2 cellular contexts compared by ENCODE assay signal in genomic region chr7:101871351-101871750, GRCh38.
TF ChIP-seq lines count a peak whose summit lies in the region.

No MANE protein-coding gene starts in this region.

TF ChIP-seq in HCT116, 20 proteins besides CTCF, POLR2A, EP300 and RAD21:
- TF ChIP-seq YY1 (IDR thresholded peaks at IDR 0.05; ENCODE audit: extremely low read depth, insufficient replicate concordance, low read depth, low read length) = no peak
- TF ChIP-seq JUND (IDR thresholded peaks at IDR 0.05) = no peak
- TF ChIP-seq SIN3A (IDR thresholded peaks at IDR 0.05; ENCODE audit: low read depth) = no peak
- TF ChIP-seq, protein P1, sequence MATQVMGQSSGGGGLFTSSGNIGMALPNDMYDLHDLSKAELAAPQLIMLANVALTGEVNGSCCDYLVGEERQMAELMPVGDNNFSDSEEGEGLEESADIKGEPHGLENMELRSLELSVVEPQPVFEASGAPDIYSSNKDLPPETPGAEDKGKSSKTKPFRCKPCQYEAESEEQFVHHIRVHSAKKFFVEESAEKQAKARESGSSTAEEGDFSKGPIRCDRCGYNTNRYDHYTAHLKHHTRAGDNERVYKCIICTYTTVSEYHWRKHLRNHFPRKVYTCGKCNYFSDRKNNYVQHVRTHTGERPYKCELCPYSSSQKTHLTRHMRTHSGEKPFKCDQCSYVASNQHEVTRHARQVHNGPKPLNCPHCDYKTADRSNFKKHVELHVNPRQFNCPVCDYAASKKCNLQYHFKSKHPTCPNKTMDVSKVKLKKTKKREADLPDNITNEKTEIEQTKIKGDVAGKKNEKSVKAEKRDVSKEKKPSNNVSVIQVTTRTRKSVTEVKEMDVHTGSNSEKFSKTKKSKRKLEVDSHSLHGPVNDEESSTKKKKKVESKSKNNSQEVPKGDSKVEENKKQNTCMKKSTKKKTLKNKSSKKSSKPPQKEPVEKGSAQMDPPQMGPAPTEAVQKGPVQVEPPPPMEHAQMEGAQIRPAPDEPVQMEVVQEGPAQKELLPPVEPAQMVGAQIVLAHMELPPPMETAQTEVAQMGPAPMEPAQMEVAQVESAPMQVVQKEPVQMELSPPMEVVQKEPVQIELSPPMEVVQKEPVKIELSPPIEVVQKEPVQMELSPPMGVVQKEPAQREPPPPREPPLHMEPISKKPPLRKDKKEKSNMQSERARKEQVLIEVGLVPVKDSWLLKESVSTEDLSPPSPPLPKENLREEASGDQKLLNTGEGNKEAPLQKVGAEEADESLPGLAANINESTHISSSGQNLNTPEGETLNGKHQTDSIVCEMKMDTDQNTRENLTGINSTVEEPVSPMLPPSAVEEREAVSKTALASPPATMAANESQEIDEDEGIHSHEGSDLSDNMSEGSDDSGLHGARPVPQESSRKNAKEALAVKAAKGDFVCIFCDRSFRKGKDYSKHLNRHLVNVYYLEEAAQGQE (IDR thresholded peaks at IDR 0.05; ENCODE audit: low read depth) = no peak
- TF ChIP-seq ZFX (IDR thresholded peaks at IDR 0.05) = no peak
- no peak for TF ChIP-seq SP1 (IDR thresholded peaks at IDR 0.05; ENCODE audit: low read depth)
- no peak for TF ChIP-seq EGR1 (IDR thresholded peaks at IDR 0.05; ENCODE audit: low read depth)
- TF ChIP-seq ELF1 (IDR thresholded peaks at IDR 0.05; ENCODE audit: borderline replicate concordance, low read depth) = no peak
- TF ChIP-seq SRF (IDR thresholded peaks at IDR 0.05; ENCODE audit: low read depth) = no peak
- TF ChIP-seq, protein P2, sequence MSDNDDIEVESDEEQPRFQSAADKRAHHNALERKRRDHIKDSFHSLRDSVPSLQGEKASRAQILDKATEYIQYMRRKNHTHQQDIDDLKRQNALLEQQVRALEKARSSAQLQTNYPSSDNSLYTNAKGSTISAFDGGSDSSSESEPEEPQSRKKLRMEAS (IDR thresholded peaks at IDR 0.05) = no peak
- TF ChIP-seq, protein P3, sequence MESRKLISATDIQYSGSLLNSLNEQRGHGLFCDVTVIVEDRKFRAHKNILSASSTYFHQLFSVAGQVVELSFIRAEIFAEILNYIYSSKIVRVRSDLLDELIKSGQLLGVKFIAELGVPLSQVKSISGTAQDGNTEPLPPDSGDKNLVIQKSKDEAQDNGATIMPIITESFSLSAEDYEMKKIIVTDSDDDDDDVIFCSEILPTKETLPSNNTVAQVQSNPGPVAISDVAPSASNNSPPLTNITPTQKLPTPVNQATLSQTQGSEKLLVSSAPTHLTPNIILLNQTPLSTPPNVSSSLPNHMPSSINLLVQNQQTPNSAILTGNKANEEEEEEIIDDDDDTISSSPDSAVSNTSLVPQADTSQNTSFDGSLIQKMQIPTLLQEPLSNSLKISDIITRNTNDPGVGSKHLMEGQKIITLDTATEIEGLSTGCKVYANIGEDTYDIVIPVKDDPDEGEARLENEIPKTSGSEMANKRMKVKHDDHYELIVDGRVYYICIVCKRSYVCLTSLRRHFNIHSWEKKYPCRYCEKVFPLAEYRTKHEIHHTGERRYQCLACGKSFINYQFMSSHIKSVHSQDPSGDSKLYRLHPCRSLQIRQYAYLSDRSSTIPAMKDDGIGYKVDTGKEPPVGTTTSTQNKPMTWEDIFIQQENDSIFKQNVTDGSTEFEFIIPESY (IDR thresholded peaks at IDR 0.05; ENCODE audit: extremely low read depth, insufficient replicate concordance, low read length) = no peak
- no peak for TF ChIP-seq FOSL1 (IDR thresholded peaks at IDR 0.05; ENCODE audit: low read depth)

TF ChIP-seq in H1, 55 proteins besides CTCF, POLR2A, EP300 and RAD21:
- TF ChIP-seq TEAD4 (IDR thresholded peaks at IDR 0.05; ENCODE audit: low read depth, low read length) (no peak), CHD2 (IDR thresholded peaks at IDR 0.05; ENCODE audit: low read length) (no peak), EGR1 (IDR thresholded peaks at IDR 0.05; ENCODE audit: borderline replicate concordance, low read depth, low read length) (no peak), EZH2 (IDR thresholded peaks at IDR 0.05; ENCODE audit: low read depth, low read length, severe bottlenecking) (no peak), POU5F1 (IDR thresholded peaks at IDR 0.05; ENCODE audit: low read depth, low read length) (no peak), TAF1 (IDR thresholded peaks at IDR 0.05; ENCODE audit: low read depth, low read length) (no peak), SP2 (IDR thresholded peaks at IDR 0.05; ENCODE audit: low read length) (no peak), ASH2L (IDR thresholded peaks at IDR 0.05; ENCODE audit: low read length) (no peak), BCL11A (IDR thresholded peaks at IDR 0.05; ENCODE audit: low read depth in 2 of 2, low read length in 2 of 2) (no peak), CBX5 (IDR thresholded peaks at IDR 0.05; ENCODE audit: low read depth, low read length) (no peak), RXRA (IDR thresholded peaks at IDR 0.05; ENCODE audit: insufficient read depth, low read depth, low read length) (no peak), CBX8 (IDR thresholded peaks at IDR 0.05; ENCODE audit: borderline replicate concordance, low read depth, low read length) (no peak), CEBPB (IDR thresholded peaks at IDR 0.05; ENCODE audit: low read depth, low read length) (no peak), JUN (IDR thresholded peaks at IDR 0.05; ENCODE audit: low read depth, low read length) (no peak), RNF2 (IDR thresholded peaks at IDR 0.05; ENCODE audit: borderline replicate concordance, low read depth, low read length, missing control alignments, poor library complexity, severe bottlenecking) (no peak), PHF8 (conservative IDR thresholded peaks at IDR 0.05; ENCODE audit: low read depth, low read length) (no peak), TAF7 (optimal IDR thresholded peaks at IDR 0.05; ENCODE audit: borderline replicate concordance, low read depth, low read length) (no peak)
- TF ChIP-seq, protein P2 (IDR thresholded peaks at IDR 0.05) = no peak
